16 cellular contexts compared by ENCODE assay signal in genomic region chr6:145669627-145670034, GRCh38.
DNase-seq lines count a peak whose midpoint lies in the region; ATAC-seq and TF ChIP-seq lines count a peak whose summit lies in the region.
"Had no signal": no experiment of that assay in that cellular context is flagged by ENCODE, and none has a peak within 500 bp of the region (broad histone marks: within the 10 kb centered on the region; RNA-seq: fewer than 3 reads in every experiment).

No MANE protein-coding gene starts in this region.

- no peak overlapping the region for H3K4me3 Mint-ChIP-seq in activated CD4-positive, alpha-beta memory T cell treated with anti-CD3 and anti-CD28 coated beads, Interleukin-2, amount 10 ng/mL, durations not matched to agents 7 days and 5 days
- H3K4me3 Mint-ChIP-seq: activated B cell treated with CpG ODN at 0.5 μM for 24 hours; activated T-cell treated with anti-CD3 and anti-CD28 coated beads, Interleukin-2, amount 50 U/mL, for 72 hours had no signal

- H3K4me3 ChIP-seq in fibroblast of pulmonary artery (replicated peaks; ENCODE audit: low read depth, low read length): no peak overlapping the region
- no peak overlapping the region for H3K4me3 ChIP-seq in ascending aorta
- H3K4me3 ChIP-seq: coronary artery, skin epidermis, uterus had no signal

- POLR2A ChIA-PET in activated CD4-positive, alpha-beta memory T cell treated with anti-CD3 and anti-CD28 coated beads, Interleukin-2, amount 10 ng/mL, durations not matched to agents 7 days and 5 days (lab: Charles Lee): no interaction called here

- CTCF ChIA-PET in activated CD4-positive, alpha-beta memory T cell treated with anti-CD3 and anti-CD28 coated beads, Interleukin-2, amount 10 ng/mL, durations not matched to agents 7 days and 5 days (lab: Charles Lee): no interaction called here

- peaks cover 0 to 2% of the 10 kb centered on the region in 2 donors for H3K4me1 ChIP-seq in ascending aorta
- H3K4me1 ChIP-seq: uterus had no signal

- no peaks in the 10 kb centered on the region for H3K9me3 Mint-ChIP-seq in activated CD4-positive, alpha-beta memory T cell treated with anti-CD3 and anti-CD28 coated beads, Interleukin-2, amount 10 ng/mL, durations not matched to agents 7 days and 5 days
- H3K9me3 Mint-ChIP-seq: activated B cell treated with CpG ODN at 0.5 μM for 24 hours had no signal

- no peaks in the 10 kb centered on the region for H3K27me3 Mint-ChIP-seq in activated CD4-positive, alpha-beta memory T cell treated with anti-CD3 and anti-CD28 coated beads, Interleukin-2, amount 10 ng/mL, durations not matched to agents 7 days and 5 days
- H3K27me3 Mint-ChIP-seq: activated B cell treated with CpG ODN at 0.5 μM for 24 hours had no signal

- H3K36me3 ChIP-seq in ascending aorta: no peaks in the 10 kb centered on the region
- H3K36me3 ChIP-seq: uterus had no signal

- TF ChIP-seq CTCF in fibroblast of pulmonary artery (IDR thresholded peaks at IDR 0.05; ENCODE audit: low read length, missing control alignments) (no peak), ascending aorta (IDR thresholded peaks at IDR 0.05) (no peak)

- H3K27ac ChIP-seq in ascending aorta: peak overlapping the region in 1 of 2 donors; percentile 37
- H3K27ac ChIP-seq: coronary artery, skin epidermis, uterus had no signal

- H3K9me3 ChIP-seq in ascending aorta: no peaks in the 10 kb centered on the region
- H3K9me3 ChIP-seq: uterus had no signal

- ATAC-seq in SK-N-SH treated with all-trans-retinoic acid at 6 μM for 48 hours (peak; percentile 96), GM21367 (IDR thresholded peaks at IDR 0.05; ENCODE audit: unreplicated experiment) (no peak)
- ATAC-seq: activated T-cell treated with anti-CD3 and anti-CD28 coated beads, Interleukin-2, amount 50 U/mL, for 72 hours had no signal

- no peaks in the 10 kb centered on the region for H3K36me3 Mint-ChIP-seq in activated CD4-positive, alpha-beta memory T cell treated with anti-CD3 and anti-CD28 coated beads, Interleukin-2, amount 10 ng/mL, durations not matched to agents 7 days and 5 days (ENCODE audit: low read depth)

- H3K27ac Mint-ChIP-seq in activated CD4-positive, alpha-beta memory T cell treated with anti-CD3 and anti-CD28 coated beads, Interleukin-2, amount 10 ng/mL, durations not matched to agents 7 days and 5 days: no peak overlapping the region
- H3K27ac Mint-ChIP-seq: activated B cell treated with CpG ODN at 0.5 μM for 24 hours; activated T-cell treated with anti-CD3 and anti-CD28 coated beads, Interleukin-2, amount 50 U/mL, for 72 hours had no signal

- intact Hi-C loops in ascending aorta (cut with DNase I): no loop called here

- no peaks in the 10 kb centered on the region for H3K27me3 ChIP-seq in ascending aorta
- H3K27me3 ChIP-seq: uterus had no signal

- DNase-seq in EL: peak; percentile 86
- peak; percentile 77 for DNase-seq in fibroblast of pulmonary artery (ENCODE audit: low read depth)
- DNase-seq in renal cortical epithelial cell (ENCODE audit: low read depth): peak; percentile 25
- no peak for DNase-seq in activated CD4-positive, alpha-beta memory T cell treated with anti-CD3 and anti-CD28 coated beads, Interleukin-2, amount 10 ng/mL, durations not matched to agents 7 days and 5 days
- DNase-seq in OCI-M1 (lab: John Stamatoyannopoulos, UW): no peak
- no peak for DNase-seq in ascending aorta (ENCODE audit: low spot score in 2 of 2)
- DNase-seq: activated B cell treated with CpG ODN at 0.5 μM for 24 hours; activated T-cell treated with anti-CD3 and anti-CD28 coated beads, Interleukin-2, amount 50 U/mL, for 72 hours; hippocampal formation; MM.1S; NCI-H446 treated with DMSO at 0.1 percent for 48 hours; uterus had no signal

- no peaks in the 10 kb centered on the region for H3K4me1 Mint-ChIP-seq in activated CD4-positive, alpha-beta memory T cell treated with anti-CD3 and anti-CD28 coated beads, Interleukin-2, amount 10 ng/mL, durations not matched to agents 7 days and 5 days
- H3K4me1 Mint-ChIP-seq: activated B cell treated with CpG ODN at 0.5 μM for 24 hours had no signal

TF ChIP-seq in SK-N-SH treated with all-trans-retinoic acid at 6 μM for 48 hours, 23 proteins besides CTCF, POLR2A, EP300 and RAD21:
- TF ChIP-seq ISL1 (CRISPR knock-in tag; IDR thresholded peaks at IDR 0.05): peak; percentile 70
- no peak for TF ChIP-seq OSR1 (CRISPR knock-in tag; IDR thresholded peaks at IDR 0.05)
- peak; percentile 48; the same call in 1 of the 2 replicates for TF ChIP-seq ZFP30 (CRISPR knock-in tag; IDR thresholded peaks at IDR 0.05)

Comparison
In these comparisons a context has a peak if more than half of its experiments do, and no peak if none do; other contexts are left out.
1. DNase-seq: peak in EL (single experiment), fibroblast of pulmonary artery (single experiment) and renal cortical epithelial cell (single experiment); none in activated CD4-positive, alpha-beta memory T cell treated with anti-CD3 and anti-CD28 coated beads, Interleukin-2, amount 10 ng/mL, durations not matched to agents 7 days and 5 days (single experiment), OCI-M1 (single experiment) and ascending aorta (0 of 2).